In genomic region chr9:135109650-135110049, GRCh38 we compare ENCODE assay signal across 18 cellular contexts. TPM values are rescaled to one million over a fixed set of nuclear protein-coding genes. Genes with fewer than 3 reads are reported as not detected.
DNase-seq lines count a peak whose midpoint lies in the region; ATAC-seq and TF ChIP-seq lines count a peak whose summit lies in the region.
"Had no signal": no experiment of that assay in that cellular context is flagged by ENCODE, and none has a peak within 500 bp of the region (broad histone marks: within the 10 kb centered on the region; RNA-seq: fewer than 3 reads in every experiment).

No MANE protein-coding gene starts in this region.

- peak in 2 of 3 donors; percentile 18 to 21 for DNase-seq in right cardiac atrium
- DNase-seq in left ventricle myocardium superior = no peak
- DNase-seq in occipital lobe (lab: John Stamatoyannopoulos, UW) = no peak
- no peak for DNase-seq in WERI-Rb-1
- DNase-seq: 8988T; Caco-2; CD4-positive, CD25-positive, alpha-beta regulatory T cell; CD8-positive, alpha-beta T cell; DMS153; DND-41; GM23248; H9 had no signal

- peak overlapping the region; percentile 53; the same call in 1 of the 2 replicates for H3K4me2 ChIP-seq in BLaER1
- H3K4me2 ChIP-seq: A549 had no signal

- WGBS in right cardiac atrium = 74% methylated on average over 8 of the region's 8 CpGs

- H3K9ac ChIP-seq in BLaER1 = no peak overlapping the region
- H3K9ac ChIP-seq: GM23248 had no signal

- ATAC-seq in right cardiac atrium = no peak
- no peak for ATAC-seq in left ventricle myocardium superior
- ATAC-seq: A549; CD8-positive, alpha-beta T cell; HCT116 had no signal

- H3K27me3 ChIP-seq in right cardiac atrium (ENCODE audit: control insufficient read depth, insufficient read depth) (no peaks in the 10 kb centered on the region), BLaER1 (peaks cover 20% of the 10 kb centered on the region; the same call in 1 of the 2 replicates), WERI-Rb-1 (ENCODE audit: insufficient read depth, low read depth, severe bottlenecking) (no peaks in the 10 kb centered on the region)

- H3K9me3 ChIP-seq in right cardiac atrium (ENCODE audit: control insufficient read depth, low read length) = no peaks in the 10 kb centered on the region
- no peaks in the 10 kb centered on the region for H3K9me3 ChIP-seq in BLaER1
- H3K9me3 ChIP-seq in WERI-Rb-1 (ENCODE audit: severe bottlenecking) = no peaks in the 10 kb centered on the region
- H3K9me3 ChIP-seq: A549, Caco-2 had no signal

- no peaks in the 10 kb centered on the region for H3K36me3 ChIP-seq in BLaER1
- peaks cover 84% of the 10 kb centered on the region for H3K36me3 ChIP-seq in WERI-Rb-1

- H3K27ac ChIP-seq in right cardiac atrium (ENCODE audit: low read length) (no peak overlapping the region), BLaER1 (no peak overlapping the region), cingulate gyrus (ENCODE audit: low read depth, low read length) (peak overlapping the region; percentile 32), temporal lobe (ENCODE audit: low read depth, low read length) (peak overlapping the region; percentile 38), WERI-Rb-1 (no peak overlapping the region)
- H3K27ac ChIP-seq: A549, C4-2B, GM23248 had no signal

- intact Hi-C loops in right cardiac atrium (cut with DNase I) (no loop called here), left ventricle myocardium superior (cut with micrococcal nuclease) (loop anchor here (10.0 kb wide), 1 partner anchor 125 kb away; no protein-coding TSS in a partner anchor)

- TF ChIP-seq CTCF in WERI-Rb-1 (IDR thresholded peaks at IDR 0.05; ENCODE audit: low read depth, low read length) = no peak

- no peaks in the 10 kb centered on the region for H3K4me1 ChIP-seq in right cardiac atrium (ENCODE audit: control insufficient read depth, insufficient read depth, low read length)
- H3K4me1 ChIP-seq in BLaER1 = peaks cover 13% of the 10 kb centered on the region
- H3K4me1 ChIP-seq: A549, Caco-2 had no signal

- H3K4me3 ChIP-seq in right cardiac atrium (ENCODE audit: low read length) (no peak overlapping the region), BLaER1 (no peak overlapping the region), WERI-Rb-1 (ENCODE audit: low read depth, low read length) (no peak overlapping the region)
- H3K4me3 ChIP-seq: A549, GM23248 had no signal

- no peaks in the 10 kb centered on the region; the same call in 1 of the 2 replicates for H4K20me1 ChIP-seq in BLaER1

RNA-seq across cellular contexts. Expression of gene OLFM1, which starts 22.2 kb away (rescaled TPM):
- total RNA-seq in right cardiac atrium = 10 to 100 TPM in 2 of 4 donors, 1 to 10 TPM in 2; 8.8 to 19.0 (median 9.5) TPM
- 19.1 TPM for polyA plus RNA-seq in right cardiac atrium
- total RNA-seq in left ventricle myocardium superior = 12.5 TPM
- 75.5 TPM for total RNA-seq in temporal lobe
- 77.8 TPM for total RNA-seq in occipital lobe
- total RNA-seq: Caco-2; CD4-positive, CD25-positive, alpha-beta regulatory T cell; CD8-positive, alpha-beta T cell had no signal
- polyA plus RNA-seq: CD4-positive, CD25-positive, alpha-beta regulatory T cell had no signal

Comparison
In these comparisons a context has a peak if more than half of its experiments do, and no peak if none do; other contexts are left out.
1. DNase-seq: peak in right cardiac atrium (2 of 3); none in left ventricle myocardium superior (single experiment), occipital lobe (single experiment) and WERI-Rb-1 (single experiment).
2. H3K27ac ChIP-seq: peak in cingulate gyrus (single experiment) and temporal lobe (single experiment); none in right cardiac atrium (single experiment), BLaER1 (single experiment) and WERI-Rb-1 (single experiment).